1 cellular context compared by ENCODE assay signal in the genomic region with DNA sequence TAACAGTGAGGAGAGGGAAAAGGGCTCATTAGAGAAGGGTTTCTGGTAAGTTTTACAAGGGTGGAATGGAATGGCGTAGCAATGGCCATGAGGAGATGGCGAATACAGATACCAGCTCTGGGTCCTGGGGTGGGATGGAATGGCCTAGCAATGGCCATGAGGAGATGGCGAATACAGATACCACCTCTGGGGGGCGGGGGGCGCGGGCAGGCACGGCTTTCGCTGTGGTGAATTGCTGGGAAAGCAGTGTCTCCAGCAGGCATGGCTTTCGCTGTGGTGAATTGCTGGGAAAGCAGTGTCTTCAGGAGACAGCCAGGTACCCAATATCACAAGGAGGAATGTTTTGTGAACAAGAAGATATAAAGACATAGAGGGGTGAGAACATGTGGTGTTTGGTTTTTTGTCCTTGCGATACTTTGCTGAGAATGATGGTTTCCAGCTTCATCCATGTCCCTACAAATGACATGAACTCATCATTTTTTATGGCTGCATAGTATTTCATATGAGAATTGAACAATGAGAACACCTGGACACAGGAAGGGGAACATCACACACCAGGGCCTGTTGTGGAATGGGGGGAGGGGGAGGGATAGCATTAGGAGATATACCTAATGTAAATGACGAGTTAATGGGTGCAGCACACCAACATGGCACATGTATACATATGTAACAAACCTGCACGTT. TPM values are rescaled to one million over a fixed set of nuclear protein-coding genes. Genes with fewer than 3 reads are reported as not detected.
"Had no signal": no experiment of that assay in that cellular context is flagged by ENCODE, and none has a peak within 500 bp of the region (broad histone marks: within the 10 kb centered on the region; RNA-seq: fewer than 3 reads in every experiment).

No MANE protein-coding gene starts in this region.

RNA-seq across cellular contexts. Expression of a gene that starts 1.7 kb away (rescaled TPM):
- total RNA-seq: activated CD4-positive, alpha-beta T cell treated with anti-CD3 and anti-CD28 coated beads, Interleukin-2, amount 10 ng/mL, durations not matched to agents 7 days and 5 days had no signal
